8 cellular contexts compared by ENCODE assay signal in the genomic region with DNA sequence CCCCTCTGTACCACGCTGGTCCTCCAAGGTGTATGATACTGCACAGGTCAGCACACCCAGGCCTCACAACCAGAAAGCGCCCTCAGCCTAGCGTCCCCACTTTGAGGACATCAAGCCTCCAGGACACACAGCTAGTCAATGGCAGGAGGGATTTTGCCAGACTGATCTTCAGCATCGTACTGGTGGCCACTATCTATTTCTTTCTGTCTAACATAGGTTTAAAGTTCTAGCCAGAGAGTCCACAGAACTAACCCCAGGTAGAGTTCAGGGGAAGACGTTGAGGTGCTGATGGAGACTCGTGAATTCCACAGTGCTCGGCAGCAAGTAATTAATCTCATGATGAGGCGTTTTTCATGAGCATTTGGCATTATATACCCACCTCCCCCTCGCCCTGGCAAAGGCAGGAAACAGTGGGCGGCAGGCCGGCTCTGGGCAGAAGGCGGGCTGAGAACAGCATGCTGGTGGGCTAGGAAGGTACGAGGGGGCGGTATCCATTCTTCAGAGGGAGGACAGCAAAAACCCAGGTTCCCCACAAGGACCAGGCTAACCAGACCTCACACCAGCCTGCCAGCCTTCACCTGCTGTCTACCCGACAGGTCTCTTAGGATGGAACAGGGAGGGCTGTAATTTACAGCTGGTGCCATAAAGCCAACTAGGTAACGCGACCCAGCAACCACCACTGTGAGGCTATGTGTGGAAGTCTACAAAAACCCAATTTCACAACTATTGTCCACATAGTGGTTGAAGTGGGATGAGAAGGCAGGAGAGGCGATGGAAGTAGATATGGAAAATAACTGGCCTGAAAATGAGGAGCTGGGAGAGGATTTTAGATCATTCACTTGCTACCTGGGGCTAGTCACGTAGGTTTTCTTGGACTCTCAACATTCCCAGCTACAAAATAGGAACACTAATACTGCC.
DNase-seq lines count a peak whose midpoint lies in the region; ATAC-seq and TF ChIP-seq lines count a peak whose summit lies in the region.

No MANE protein-coding gene starts in this region.

- peaks cover 100% of the 10 kb centered on the region for H3K4me1 Mint-ChIP-seq in activated naive CD4-positive, alpha-beta T cell treated with anti-CD3 and anti-CD28 coated beads, Interleukin-2, amount 10 ng/mL, durations not matched to agents 7 days and 5 days
- H3K4me1 Mint-ChIP-seq in stimulated activated naive B cell treated with anti-CD40 and anti-IgM and Interleukin-4, amounts not matched to agents 10 μg/mL and 1 μg/mL and 100 μg/mL, for 72 hours, result peaks cover 70 to 93% of the 10 kb centered on the region in 2 donors

- ATAC-seq in stimulated activated naive B cell treated with anti-CD40 and anti-IgM and Interleukin-4, amounts not matched to agents 10 μg/mL and 1 μg/mL and 100 μg/mL, for 72 hours (replicated peaks), result no peak

- H3K27me3 Mint-ChIP-seq in activated naive CD4-positive, alpha-beta T cell treated with anti-CD3 and anti-CD28 coated beads, Interleukin-2, amount 10 ng/mL, durations not matched to agents 7 days and 5 days, result no peaks in the 10 kb centered on the region
- no peaks in the 10 kb centered on the region for H3K27me3 Mint-ChIP-seq in stimulated activated naive B cell treated with anti-CD40 and anti-IgM and Interleukin-4, amounts not matched to agents 10 μg/mL and 1 μg/mL and 100 μg/mL, for 72 hours

- TF ChIP-seq CTCF in GM20000 (IDR thresholded peaks at IDR 0.05; ENCODE audit: extremely low read depth, missing control alignments), result no peak

- no peaks in the 10 kb centered on the region for H3K27me3 ChIP-seq in layer of hippocampus (ENCODE audit: control insufficient read depth, insufficient read depth, low read length)

- H3K9me3 Mint-ChIP-seq in activated naive CD4-positive, alpha-beta T cell treated with anti-CD3 and anti-CD28 coated beads, Interleukin-2, amount 10 ng/mL, durations not matched to agents 7 days and 5 days, result no peaks in the 10 kb centered on the region
- H3K9me3 Mint-ChIP-seq in stimulated activated naive B cell treated with anti-CD40 and anti-IgM and Interleukin-4, amounts not matched to agents 10 μg/mL and 1 μg/mL and 100 μg/mL, for 72 hours, result no peaks in the 10 kb centered on the region

- peaks cover 67% of the 10 kb centered on the region for H3K36me3 Mint-ChIP-seq in activated naive CD4-positive, alpha-beta T cell treated with anti-CD3 and anti-CD28 coated beads, Interleukin-2, amount 10 ng/mL, durations not matched to agents 7 days and 5 days
- H3K36me3 Mint-ChIP-seq in stimulated activated naive B cell treated with anti-CD40 and anti-IgM and Interleukin-4, amounts not matched to agents 10 μg/mL and 1 μg/mL and 100 μg/mL, for 72 hours, result peaks cover 37 to 60% of the 10 kb centered on the region in 2 donors

- peak; percentile 14 for DNase-seq in NCI-H1092 treated with DMSO at 0.1 percent for 48 hours (lab: John Stamatoyannopoulos, UW)
- DNase-seq in NCI-H1092 (lab: John Stamatoyannopoulos, UW), result no peak
- DNase-seq in activated naive CD4-positive, alpha-beta T cell treated with anti-CD3 and anti-CD28 coated beads, Interleukin-2, amount 10 ng/mL, durations not matched to agents 7 days and 5 days, result peak; percentile 47
- no peak for DNase-seq in stimulated activated naive B cell treated with anti-CD40 and anti-IgM and Interleukin-4, amounts not matched to agents 10 μg/mL and 1 μg/mL and 100 μg/mL, for 72 hours
- no peak for DNase-seq in DMS153 treated with DMSO at 0.1 percent for 48 hours (lab: John Stamatoyannopoulos, UW; ENCODE audit: unreplicated experiment)
- no peak for DNase-seq in pons (ENCODE audit: low spot score)
- no peak for DNase-seq in GM20000 (ENCODE audit: low spot score)

- H3K27ac ChIP-seq in layer of hippocampus (ENCODE audit: low read depth, low read length), result peak overlapping the region; percentile 67

- peak overlapping the region; percentile 90 for H3K27ac Mint-ChIP-seq in activated naive CD4-positive, alpha-beta T cell treated with anti-CD3 and anti-CD28 coated beads, Interleukin-2, amount 10 ng/mL, durations not matched to agents 7 days and 5 days
- peak overlapping the region; percentile 72 for H3K27ac Mint-ChIP-seq in stimulated activated naive B cell treated with anti-CD40 and anti-IgM and Interleukin-4, amounts not matched to agents 10 μg/mL and 1 μg/mL and 100 μg/mL, for 72 hours

- H3K4me3 Mint-ChIP-seq in activated naive CD4-positive, alpha-beta T cell treated with anti-CD3 and anti-CD28 coated beads, Interleukin-2, amount 10 ng/mL, durations not matched to agents 7 days and 5 days, result peak overlapping the region; percentile 52
- peak overlapping the region; percentile 42 to 63 for H3K4me3 Mint-ChIP-seq in stimulated activated naive B cell treated with anti-CD40 and anti-IgM and Interleukin-4, amounts not matched to agents 10 μg/mL and 1 μg/mL and 100 μg/mL, for 72 hours

- CTCF ChIA-PET in activated naive CD4-positive, alpha-beta T cell treated with anti-CD3 and anti-CD28 coated beads, Interleukin-2, amount 10 ng/mL, durations not matched to agents 7 days and 5 days (lab: Charles Lee), result interaction anchor here (0.8 to 1.5 kb wide), 4 partner anchors 10 to 99 kb away, joined by 3 read pairs; no protein-coding TSS in a partner anchor

Comparison
In these comparisons a context has a peak if more than half of its experiments do, and no peak if none do; other contexts are left out.
1. DNase-seq: peak in NCI-H1092 treated with DMSO at 0.1 percent for 48 hours (single experiment) and activated naive CD4-positive, alpha-beta T cell treated with anti-CD3 and anti-CD28 coated beads, Interleukin-2, amount 10 ng/mL, durations not matched to agents 7 days and 5 days (single experiment); none in NCI-H1092 (single experiment), stimulated activated naive B cell treated with anti-CD40 and anti-IgM and Interleukin-4, amounts not matched to agents 10 μg/mL and 1 μg/mL and 100 μg/mL, for 72 hours (single experiment), DMS153 treated with DMSO at 0.1 percent for 48 hours (single experiment), pons (single experiment) and GM20000 (single experiment).